ENCODE assay signal across 6 cellular contexts in the genomic region with DNA sequence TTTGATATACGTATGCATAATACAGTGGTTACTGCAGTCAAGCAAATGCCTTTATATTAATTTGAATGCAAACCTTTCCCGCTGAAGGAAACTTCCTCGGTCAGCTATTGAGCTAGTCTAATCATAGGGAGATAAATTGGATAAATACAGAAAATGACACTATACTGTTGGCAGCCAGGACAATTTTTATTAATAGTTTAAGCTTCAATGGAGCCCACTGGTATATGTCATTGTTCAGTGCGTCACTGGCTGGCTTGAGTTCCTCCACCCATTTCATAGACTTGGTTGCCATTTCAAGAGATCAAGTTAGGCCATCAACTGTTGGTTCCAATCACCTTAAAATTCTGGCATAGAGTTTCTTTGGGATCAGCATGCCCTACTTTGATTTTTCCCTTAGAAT. TPM values are rescaled to one million over a fixed set of nuclear protein-coding genes. Genes with fewer than 3 reads are reported as not detected.
"Had no signal": no experiment of that assay in that cellular context is flagged by ENCODE, and none has a peak within 500 bp of the region (broad histone marks: within the 10 kb centered on the region; RNA-seq: fewer than 3 reads in every experiment).

No MANE protein-coding gene starts in this region.

- H3K9me3 Mint-ChIP-seq: GM23338, H9 had no signal

- H3K4me3 Mint-ChIP-seq: GM23338, H9 had no signal

- ATAC-seq: GM23338 had no signal

- H3K4me3 ChIP-seq: GM23338 had no signal

- DNase-seq: H9, HCEC 1CT, IMR-90 had no signal

- H3K27ac Mint-ChIP-seq: GM23338, H9 had no signal

RNA-seq across cellular contexts. Expression of gene DNAJB7, which starts 32.5 kb away (rescaled TPM):
- total RNA-seq: GM23338, H1, H9, HT-29, IMR-90 had no signal
- polyA plus RNA-seq: H1, IMR-90 had no signal
